ENCODE assay signal across 19 cellular contexts in the genomic region with DNA sequence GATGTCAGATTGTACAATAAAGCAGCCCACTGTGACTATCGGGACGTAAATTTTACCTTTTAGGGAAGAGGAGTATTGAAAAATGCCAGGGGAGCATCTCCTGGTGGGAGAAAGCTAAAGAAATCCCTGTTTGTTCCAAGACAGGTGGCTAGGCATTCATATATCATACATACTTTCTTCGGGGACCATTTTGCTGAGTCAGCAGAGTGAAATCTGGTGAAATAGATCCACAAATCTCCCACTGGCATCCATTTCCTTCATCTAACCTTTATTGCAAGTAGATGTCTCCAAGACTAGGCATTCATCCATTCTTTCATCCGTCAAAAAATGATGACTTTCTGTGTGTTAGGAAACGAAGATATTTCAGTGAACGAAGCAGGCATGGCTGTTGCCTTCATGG.
A peak's percentile ranks its signal among the peaks of the same experiment; 100 is the strongest.
DNase-seq lines count a peak whose midpoint lies in the region; ATAC-seq, FAIRE-seq and TF ChIP-seq lines count a peak whose summit lies in the region.
"Had no signal": no experiment of that assay in that cellular context is flagged by ENCODE, and none has a peak within 500 bp of the region (broad histone marks: within the 10 kb centered on the region; RNA-seq: fewer than 3 reads in every experiment).

No MANE protein-coding gene starts in this region.

- no peak for TF ChIP-seq CTCF in HepG2 (CRISPR knock-in tag; IDR thresholded peaks at IDR 0.05)
- TF ChIP-seq CTCF in right lobe of liver (IDR thresholded peaks at IDR 0.05): no peak
- TF ChIP-seq CTCF in PC-9 (conservative IDR thresholded peaks at IDR 0.05): no peak
- TF ChIP-seq CTCF in esophagus muscularis mucosa (IDR thresholded peaks at IDR 0.05): no peak

- intact Hi-C loops in HepG2 (cut with micrococcal nuclease; ENCODE audit: unreplicated experiment) (loop anchor here (10.0 kb wide), 1 partner anchor 315 kb away; no protein-coding TSS in a partner anchor), right lobe of liver (cut with DNase I) (no loop called here), PC-9 (cut with micrococcal nuclease; ENCODE audit: unreplicated experiment) (loop anchor here (5.0 kb wide), 1 partner anchor 132 kb away; no protein-coding TSS in a partner anchor), esophagus muscularis mucosa (cut with DNase I) (no loop called here)

- POLR2A ChIA-PET in HepG2 (lab: Yijun Ruan, JAX): interaction anchor here (2.2 kb wide), 1 partner anchor 104 kb away, joined by 7 read pairs; no protein-coding TSS in a partner anchor
- POLR2A ChIA-PET in PC-9 (lab: Charles Lee; ENCODE audit: unreplicated experiment): no interaction called here
- POLR2A ChIA-PET in HEK293T (lab: Yijun Ruan, JAX): no interaction called here

- peaks cover 2% of the 10 kb centered on the region for H3K79me2 ChIP-seq in HepG2 (ENCODE audit: insufficient read depth, low read length)
- no peaks in the 10 kb centered on the region for H3K79me2 ChIP-seq in PC-9 (ENCODE audit: low read depth)

- no peaks in the 10 kb centered on the region for H3K27me3 ChIP-seq in HepG2 (ENCODE audit: control insufficient read depth in 1 of 2, insufficient read depth in 2 of 2, low read length in 2 of 2)
- no peaks in the 10 kb centered on the region for H3K27me3 ChIP-seq in right lobe of liver
- no peaks in the 10 kb centered on the region for H3K27me3 ChIP-seq in PC-9 (ENCODE audit: insufficient read depth, low read depth)
- H3K27me3 ChIP-seq in esophagus muscularis mucosa: no peaks in the 10 kb centered on the region
- H3K27me3 ChIP-seq: BLaER1 had no signal

- WGBS in HepG2 (ENCODE audit: low lambda C conversion rate): 98% methylated on average over 6 of the region's 6 CpGs
- 81% methylated on average over 6 of the region's 6 CpGs for WGBS in right lobe of liver (ENCODE audit: insufficient coverage, low coverage, low lambda C conversion rate, missing lambda C conversion rate)
- WGBS in esophagus muscularis mucosa: 82% methylated on average over 6 of the region's 6 CpGs

- TF ChIP-seq POLR2A in HepG2 (IDR thresholded peaks at IDR 0.05; ENCODE audit: insufficient read depth in 1 of 2, low read depth in 2 of 2, low read length in 2 of 2) (no peak), right lobe of liver (IDR thresholded peaks at IDR 0.05) (no peak), esophagus muscularis mucosa (IDR thresholded peaks at IDR 0.05; ENCODE audit: low read depth) (no peak)

- H3K4me3 ChIP-seq in HepG2 (replicated peaks in 1 of 3; ENCODE audit: insufficient read depth in 1 of 3, low read depth in 2 of 3, low read length in 3 of 3) (no peak overlapping the region), right lobe of liver (no peak overlapping the region), PC-9 (no peak overlapping the region), esophagus muscularis mucosa (no peak overlapping the region)
- H3K4me3 ChIP-seq: BLaER1, GM12878 had no signal

- H3K36me3 ChIP-seq in HepG2 (replicated peaks in 1 of 2; ENCODE audit: control insufficient read depth in 1 of 2, insufficient read depth in 2 of 2, low read length in 2 of 2): no peaks in the 10 kb centered on the region
- no peaks in the 10 kb centered on the region for H3K36me3 ChIP-seq in right lobe of liver
- H3K36me3 ChIP-seq in PC-9 (ENCODE audit: low read depth): no peaks in the 10 kb centered on the region
- H3K36me3 ChIP-seq in esophagus muscularis mucosa: no peaks in the 10 kb centered on the region
- H3K36me3 ChIP-seq: BLaER1 had no signal

- no peak for TF ChIP-seq RAD21 in HepG2 (CRISPR knock-in tag; IDR thresholded peaks at IDR 0.05)

- TF ChIP-seq EP300 in HepG2 (IDR thresholded peaks at IDR 0.05; ENCODE audit: low read depth in 2 of 2, low read length in 2 of 2): no peak
- TF ChIP-seq EP300 in HepG2 (CRISPR knock-in tag; IDR thresholded peaks at IDR 0.05; ENCODE audit: borderline replicate concordance): no peak
- TF ChIP-seq EP300 in esophagus muscularis mucosa (IDR thresholded peaks at IDR 0.05): no peak

- no TSS peak for BruUV-seq in HepG2 (replicated peaks; lab: Mats Ljungman, UMichigan)
- BruUV-seq in PC-9 (replicated peaks; lab: Mats Ljungman, UMichigan): no TSS peak

- peak overlapping the region; percentile 85 for H3K27ac ChIP-seq in HepG2 (ENCODE audit: extremely low read length, insufficient read depth, low read length)
- H3K27ac ChIP-seq in right lobe of liver: no peak overlapping the region
- peak overlapping the region; percentile 88 for H3K27ac ChIP-seq in PC-9
- H3K27ac ChIP-seq in esophagus muscularis mucosa (replicated peaks in 1 of 4): no peak overlapping the region
- H3K27ac ChIP-seq: 22Rv1, BLaER1 had no signal

- H3K4me1 ChIP-seq in HepG2 (ENCODE audit: insufficient read depth, low read length) (peaks cover 81% of the 10 kb centered on the region), right lobe of liver (no peaks in the 10 kb centered on the region), PC-9 (replicated peaks; ENCODE audit: insufficient read depth) (peaks cover 42% of the 10 kb centered on the region), esophagus muscularis mucosa (no peaks in the 10 kb centered on the region)
- H3K4me1 ChIP-seq: BLaER1 had no signal

- peaks cover 30% of the 10 kb centered on the region for H3F3A ChIP-seq in PC-9 (ENCODE audit: insufficient read depth, low read depth)

- H3K9ac ChIP-seq in HepG2 (ENCODE audit: insufficient read depth, low read depth, low read length): no peak overlapping the region
- H3K9ac ChIP-seq: BLaER1 had no signal

- in situ Hi-C loops in HepG2 (cut with HindIII; ENCODE audit: extremely low pct_ligation_motif_present, low pct_unique_long_range_greater_than_20kb): no loop called here

- H4K20me1 ChIP-seq in HepG2 (ENCODE audit: insufficient read depth, low read length) (no peaks in the 10 kb centered on the region), PC-9 (ENCODE audit: insufficient read depth) (no peaks in the 10 kb centered on the region)
- H4K20me1 ChIP-seq: BLaER1 had no signal

- H3K9me2 ChIP-seq in PC-9 (ENCODE audit: insufficient read depth): no peaks in the 10 kb centered on the region

- peak overlapping the region; percentile 65; the same call in 1 of the 2 replicates for H3K4me2 ChIP-seq in HepG2 (ENCODE audit: low read depth, low read length)
- peak overlapping the region; percentile 60; the same call in 1 of the 2 replicates for H3K4me2 ChIP-seq in PC-9
- H3K4me2 ChIP-seq: BLaER1 had no signal

- CTCF ChIA-PET in HepG2 (lab: Yijun Ruan, JAX; ENCODE audit: low intra/inter-chr PET ratio, low total read pairs): no interaction called here
- CTCF ChIA-PET in PC-9 (lab: Charles Lee): no interaction called here
- CTCF ChIA-PET in HEK293T (lab: Yijun Ruan, JAX): no interaction called here

- no peak for FAIRE-seq in HepG2 (lab: Jason Lieb, UNC)
- FAIRE-seq: GM12878 had no signal

- H3K9me3 ChIP-seq in HepG2 (ENCODE audit: low read length) (no peaks in the 10 kb centered on the region), right lobe of liver (no peaks in the 10 kb centered on the region), PC-9 (ENCODE audit: insufficient read depth, low read depth) (no peaks in the 10 kb centered on the region; the same call in 1 of the 2 replicates), esophagus muscularis mucosa (no peaks in the 10 kb centered on the region)
- H3K9me3 ChIP-seq: BLaER1 had no signal

- DNase-seq in HepG2 (ENCODE audit: low spot score): no peak
- no peak for DNase-seq in right lobe of liver
- DNase-seq in PC-9: no peak
- peak; percentile 24 for DNase-seq in esophagus muscularis mucosa (ENCODE audit: extremely low spot score)
- DNase-seq in GM19238 (ENCODE audit: insufficient read length, low spot score): no peak
- no peak for DNase-seq in HEK293T (ENCODE audit: extremely low spot score)
- no peak for DNase-seq in KG1 (lab: John Stamatoyannopoulos, UW)
- DNase-seq: CD4-positive, alpha-beta memory T cell; DMS 273 treated with DMSO at 0.1 percent for 48 hours; DMS53; DND-41; EL; GOT3; H9; Karpas-422 had no signal

- ATAC-seq in HepG2 (no peak), right lobe of liver (no peak), HG02623 (IDR thresholded peaks at IDR 0.05; ENCODE audit: unreplicated experiment) (no peak)
- ATAC-seq: GM12878 had no signal

- H2AFZ ChIP-seq in HepG2 (ENCODE audit: low read length) (no peak overlapping the region), PC-9 (no peak overlapping the region)

TF ChIP-seq in HepG2, 621 proteins besides CTCF, POLR2A, EP300 and RAD21 (continues in another document):
- TF ChIP-seq ZNF605 (CRISPR knock-in tag; IDR thresholded peaks at IDR 0.05): no peak
- no peak for TF ChIP-seq KDM1A (CRISPR knock-in tag; IDR thresholded peaks at IDR 0.05)
- TF ChIP-seq, protein P1, sequence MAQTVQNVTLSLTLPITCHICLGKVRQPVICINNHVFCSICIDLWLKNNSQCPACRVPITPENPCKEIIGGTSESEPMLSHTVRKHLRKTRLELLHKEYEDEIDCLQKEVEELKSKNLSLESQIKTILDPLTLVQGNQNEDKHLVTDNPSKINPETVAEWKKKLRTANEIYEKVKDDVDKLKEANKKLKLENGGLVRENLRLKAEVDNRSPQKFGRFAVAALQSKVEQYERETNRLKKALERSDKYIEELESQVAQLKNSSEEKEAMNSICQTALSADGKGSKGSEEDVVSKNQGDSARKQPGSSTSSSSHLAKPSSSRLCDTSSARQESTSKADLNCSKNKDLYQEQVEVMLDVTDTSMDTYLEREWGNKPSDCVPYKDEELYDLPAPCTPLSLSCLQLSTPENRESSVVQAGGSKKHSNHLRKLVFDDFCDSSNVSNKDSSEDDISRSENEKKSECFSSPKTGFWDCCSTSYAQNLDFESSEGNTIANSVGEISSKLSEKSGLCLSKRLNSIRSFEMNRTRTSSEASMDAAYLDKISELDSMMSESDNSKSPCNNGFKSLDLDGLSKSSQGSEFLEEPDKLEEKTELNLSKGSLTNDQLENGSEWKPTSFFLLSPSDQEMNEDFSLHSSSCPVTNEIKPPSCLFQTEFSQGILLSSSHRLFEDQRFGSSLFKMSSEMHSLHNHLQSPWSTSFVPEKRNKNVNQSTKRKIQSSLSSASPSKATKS (CRISPR knock-in tag; IDR thresholded peaks at IDR 0.05): no peak

TF ChIP-seq in HEK293T, 16 proteins besides CTCF, POLR2A, EP300 and RAD21:
- TF ChIP-seq CTBP1 (IDR thresholded peaks at IDR 0.05; ENCODE audit: borderline replicate concordance) (no peak), LEF1 (IDR thresholded peaks at IDR 0.05; ENCODE audit: borderline replicate concordance) (no peak), ZNF384 (IDR thresholded peaks at IDR 0.05) (no peak), ELF4 (IDR thresholded peaks at IDR 0.05) (no peak), FOXK2 (IDR thresholded peaks at IDR 0.05) (no peak), HDGF (IDR thresholded peaks at IDR 0.05; ENCODE audit: borderline replicate concordance) (no peak), FOXM1 (IDR thresholded peaks at IDR 0.05; ENCODE audit: borderline replicate concordance) (no peak), SP1 (IDR thresholded peaks at IDR 0.05) (no peak), NFRKB (IDR thresholded peaks at IDR 0.05) (no peak), ARNT (IDR thresholded peaks at IDR 0.05) (no peak), TARDBP (IDR thresholded peaks at IDR 0.05) (no peak), SUZ12 (IDR thresholded peaks at IDR 0.05) (no peak), FOXA1 (IDR thresholded peaks at IDR 0.05) (no peak)
TF ChIP-seq in HEK293T: peak in this region for 0.

Comparison
In these comparisons a context has a peak if more than half of its experiments do, and no peak if none do; other contexts are left out.
1. H3K27ac ChIP-seq: peak in HepG2 (single experiment) and PC-9 (single experiment); none in right lobe of liver (0 of 3) and esophagus muscularis mucosa (0 of 4).
2. intact Hi-C loops: an anchor here in HepG2 (10.0 kb wide) and PC-9 (5.0 kb wide); none called in right lobe of liver and esophagus muscularis mucosa.